Comparison of ENCODE assay signal across 1 cellular context in genomic region chr14:96156804-96157760, GRCh38.
TF ChIP-seq lines count a peak whose summit lies in the region.

No MANE protein-coding gene starts in this region.

TF ChIP-seq in IMR-90, 13 proteins besides CTCF, POLR2A, EP300 and RAD21 (continued from another document):
- TF ChIP-seq USF2 (IDR thresholded peaks at IDR 0.05; ENCODE audit: low read depth, low read length): no peak
